In genomic region chrX:136094962-136095361, GRCh38 we compare ENCODE assay signal across 13 cellular contexts. TPM values are rescaled to one million over a fixed set of nuclear protein-coding genes. Genes with fewer than 3 reads are reported as not detected.
DNase-seq lines count a peak whose midpoint lies in the region; ATAC-seq and TF ChIP-seq lines count a peak whose summit lies in the region.
"Had no signal": no experiment of that assay in that cellular context is flagged by ENCODE, and none has a peak within 500 bp of the region (broad histone marks: within the 10 kb centered on the region; RNA-seq: fewer than 3 reads in every experiment).

No MANE protein-coding gene starts in this region.

- WGBS in mammary epithelial cell (ENCODE audit: low coverage, missing lambda C conversion rate): 39% methylated on average over 3 of the region's 3 CpGs
- WGBS in H9 (ENCODE audit: extremely low coverage, insufficient read length, low lambda C conversion rate): no CpG with 5 or more reads among the region's 3 CpGs
- WGBS in suprapubic skin: 72% methylated on average over 3 of the region's 3 CpGs

- no peak for TF ChIP-seq EP300 in suprapubic skin (IDR thresholded peaks at IDR 0.05)

- H3K9ac ChIP-seq in mammary epithelial cell (ENCODE audit: insufficient read depth, low read length): no peak overlapping the region
- H3K9ac ChIP-seq in H9 (ENCODE audit: extremely low read depth, insufficient read length, low read length): no peak overlapping the region
- H3K9ac ChIP-seq: BLaER1 had no signal

- no peak overlapping the region for H3K14ac ChIP-seq in H9 (ENCODE audit: insufficient read depth, low read length)

- H3K56ac ChIP-seq in H9 (ENCODE audit: insufficient read length, low read depth, low read length): no peak overlapping the region

- H3K4me3 Mint-ChIP-seq in MCF 10A (ENCODE audit: unreplicated experiment): no peak overlapping the region
- no peak overlapping the region for H3K4me3 Mint-ChIP-seq in H9

- H4K5ac ChIP-seq in H9 (ENCODE audit: insufficient read length, low read depth, low read length): no peak overlapping the region

- H3K4me3 ChIP-seq in breast epithelium: no peak overlapping the region
- no peak overlapping the region for H3K4me3 ChIP-seq in mammary epithelial cell (replicated peaks in 1 of 3; ENCODE audit: insufficient read depth in 1 of 3, low read depth in 2 of 3, low read length in 3 of 3)
- no peak overlapping the region for H3K4me3 ChIP-seq in suprapubic skin
- H3K4me3 ChIP-seq: BLaER1 had no signal

- intact Hi-C loops in MCF 10A (cut with micrococcal nuclease): no loop called here
- intact Hi-C loops in breast epithelium (cut with DNase I; ENCODE audit: low total_unique reads): no loop called here
- intact Hi-C loops in mammary epithelial cell (cut with micrococcal nuclease): no loop called here

- ATAC-seq in GM18498 (IDR thresholded peaks at IDR 0.05; ENCODE audit: unreplicated experiment): no peak

- H2BK12ac ChIP-seq in H9 (ENCODE audit: insufficient read length, low read depth, low read length): no peak overlapping the region

- no peak overlapping the region for H2BK20ac ChIP-seq in H9 (ENCODE audit: low read depth, low read length, poor library complexity, severe bottlenecking)

- peaks cover 8% of the 10 kb centered on the region for H3K9me3 Mint-ChIP-seq in MCF 10A (ENCODE audit: unreplicated experiment)
- H3K9me3 Mint-ChIP-seq in H9: peaks cover 51 to 62% of the 10 kb centered on the region in 2 experiments

- H2BK15ac ChIP-seq in H9 (ENCODE audit: low read depth, low read length): no peak overlapping the region

- no peak overlapping the region for H3K27ac Mint-ChIP-seq in MCF 10A (ENCODE audit: low read depth, unreplicated experiment)
- no peak overlapping the region for H3K27ac Mint-ChIP-seq in H9

- POLR2A ChIA-PET in MCF 10A (lab: Yijun Ruan, JAX) (no interaction called here), RWPE1 (lab: Yijun Ruan, JAX; ENCODE audit: low non-redundant PET) (no interaction called here)

- DNase-seq in MCF 10A (ENCODE audit: unreplicated experiment): peak; percentile 40
- no peak for DNase-seq in breast epithelium (ENCODE audit: low spot score in 2 of 2)
- DNase-seq in RWPE1 (ENCODE audit: low spot score): peak; percentile 0
- peak; percentile 30 for DNase-seq in mammary epithelial cell
- DNase-seq in iris pigment epithelial cell (ENCODE audit: low read depth): peak; percentile 46
- DNase-seq in H9: no peak
- no peak for DNase-seq in suprapubic skin (ENCODE audit: low spot score in 2 of 2)
- DNase-seq: AML-193, DMS53 had no signal

- H3K4me1 Mint-ChIP-seq in MCF 10A (ENCODE audit: insufficient read depth, unreplicated experiment) (no peaks in the 10 kb centered on the region), H9 (peaks cover 0 to 3% of the 10 kb centered on the region in 2 experiments; a peak in 1 of 4 replicates)

- H4K8ac ChIP-seq in H9 (replicated peaks; ENCODE audit: insufficient read length, low read depth, low read length): no peak overlapping the region

- H3K23ac ChIP-seq in H9 (ENCODE audit: insufficient read length, low read depth, low read length): no peak overlapping the region

- no peak overlapping the region for H2AFZ ChIP-seq in mammary epithelial cell (ENCODE audit: low read depth, low read length)
- H2AFZ ChIP-seq in H9 (ENCODE audit: low read length): no peak overlapping the region

- dilution Hi-C loops in mammary epithelial cell (cut with HindIII; ENCODE audit: low sequenced_read_pairs): no loop called here

- no peak overlapping the region for H2BK5ac ChIP-seq in H9 (ENCODE audit: insufficient read length, low read length)

- H3T11ph ChIP-seq in H9 (ENCODE audit: low read length): no peak overlapping the region

- no peak overlapping the region for H2AK5ac ChIP-seq in H9 (ENCODE audit: insufficient read length, low read length)

- no peak overlapping the region for H2BK120ac ChIP-seq in H9 (ENCODE audit: low read depth, low read length, poor library complexity, severe bottlenecking)

- no peaks in the 10 kb centered on the region for H3K79me2 ChIP-seq in mammary epithelial cell (ENCODE audit: insufficient read depth, low read length)
- H3K79me2 ChIP-seq in H9 (ENCODE audit: insufficient read depth, low read length): no peaks in the 10 kb centered on the region

- H3K4ac ChIP-seq in H9 (ENCODE audit: low read depth, low read length): no peak overlapping the region

- H3K36me3 ChIP-seq in breast epithelium (no peaks in the 10 kb centered on the region), mammary epithelial cell (ENCODE audit: insufficient read depth, low read length) (no peaks in the 10 kb centered on the region), suprapubic skin (no peaks in the 10 kb centered on the region)
- H3K36me3 ChIP-seq: BLaER1 had no signal

- H3K4me1 ChIP-seq in breast epithelium: no peaks in the 10 kb centered on the region
- no peaks in the 10 kb centered on the region for H3K4me1 ChIP-seq in mammary epithelial cell (ENCODE audit: insufficient read depth, low read length)
- H3K4me1 ChIP-seq in H9 (ENCODE audit: insufficient read depth, low read length): no peaks in the 10 kb centered on the region
- H3K4me1 ChIP-seq in suprapubic skin: no peaks in the 10 kb centered on the region
- H3K4me1 ChIP-seq: BLaER1 had no signal

- H4K91ac ChIP-seq in H9 (ENCODE audit: insufficient read length, low read depth, low read length): no peak overlapping the region

- H3K79me1 ChIP-seq in H9 (ENCODE audit: insufficient read depth, low read depth, low read length, poor library complexity, severe bottlenecking): no peaks in the 10 kb centered on the region

- H3K23me2 ChIP-seq in H9 (ENCODE audit: insufficient read length, low read depth, low read length, poor library complexity, severe bottlenecking): no peaks in the 10 kb centered on the region

- H4K20me1 ChIP-seq in mammary epithelial cell (ENCODE audit: insufficient read depth, low read length) (no peaks in the 10 kb centered on the region), H9 (ENCODE audit: control insufficient read depth, insufficient read depth, insufficient read length) (no peaks in the 10 kb centered on the region)
- H4K20me1 ChIP-seq: BLaER1 had no signal

- H3K27me3 Mint-ChIP-seq in MCF 10A (ENCODE audit: insufficient read depth, unreplicated experiment) (no peaks in the 10 kb centered on the region), H9 (ENCODE audit: low read depth) (peaks cover 3% of the 10 kb centered on the region; the same call in 1 of the 2 replicates)

- no peak for TF ChIP-seq POLR2A in breast epithelium (IDR thresholded peaks at IDR 0.05)
- TF ChIP-seq POLR2A in suprapubic skin (IDR thresholded peaks at IDR 0.05): no peak

- H3K27me3 ChIP-seq in breast epithelium (peaks cover 0 to 9% of the 10 kb centered on the region in 2 donors), mammary epithelial cell (ENCODE audit: insufficient read depth, low read length) (no peaks in the 10 kb centered on the region), H9 (ENCODE audit: insufficient read depth, low read length) (no peaks in the 10 kb centered on the region), suprapubic skin (no peaks in the 10 kb centered on the region)

- H3K18ac ChIP-seq in H9 (ENCODE audit: insufficient read length, low read depth, low read length): no peak overlapping the region

- H3K36me3 Mint-ChIP-seq in MCF 10A (ENCODE audit: insufficient read depth, unreplicated experiment): no peaks in the 10 kb centered on the region
- H3K36me3 Mint-ChIP-seq in H9 (ENCODE audit: insufficient read depth in 1 of 3, low read depth in 3 of 3): peaks cover 0 to 2% (median 0%) of the 10 kb centered on the region in 3 experiments; a peak in 2 of 7 replicates

- TF ChIP-seq CTCF in MCF 10A (IDR thresholded peaks at IDR 0.05; ENCODE audit: unreplicated experiment) (no peak), breast epithelium (IDR thresholded peaks at IDR 0.05) (no peak), RWPE1 (conservative IDR thresholded peaks at IDR 0.05; ENCODE audit: low read depth) (no peak), mammary epithelial cell (conservative IDR thresholded peaks at IDR 0.05 in 1 of 2, IDR thresholded peaks at IDR 0.05 in 1 of 2; ENCODE audit: extremely low read depth in 1 of 2, insufficient read depth in 1 of 2, low read depth in 1 of 2, low read length in 2 of 2) (no peak), H9 (conservative IDR thresholded peaks at IDR 0.05) (no peak), suprapubic skin (IDR thresholded peaks at IDR 0.05) (no peak)

- BruUV-seq in MCF 10A (replicated peaks; lab: Mats Ljungman, UMichigan) (no TSS peak), mammary epithelial cell (replicated peaks; lab: Mats Ljungman, UMichigan) (no TSS peak)

- in situ Hi-C loops in mammary epithelial cell (cut with MboI; ENCODE audit: low sequenced_read_pairs in 2 of 2): no loop called here

- H3K4me2 ChIP-seq in mammary epithelial cell (ENCODE audit: insufficient read depth, low read depth, low read length) (no peak overlapping the region), H9 (ENCODE audit: insufficient read depth, insufficient read length, low read length) (no peak overlapping the region)
- H3K4me2 ChIP-seq: BLaER1 had no signal

- H3K27ac ChIP-seq in breast epithelium: no peak overlapping the region
- no peak overlapping the region for H3K27ac ChIP-seq in RWPE1
- H3K27ac ChIP-seq in mammary epithelial cell (ENCODE audit: insufficient read depth, low read depth, low read length): no peak overlapping the region
- no peak overlapping the region for H3K27ac ChIP-seq in H9 (ENCODE audit: insufficient read length, low read depth, low read length)
- H3K27ac ChIP-seq in suprapubic skin: no peak overlapping the region
- H3K27ac ChIP-seq: 22Rv1, BLaER1, HL-60 had no signal

- CTCF ChIA-PET in MCF 10A (lab: Yijun Ruan, JAX): interaction anchor here (1.3 kb wide), 1 partner anchor 9 kb away, joined by 3 read pairs; no protein-coding TSS in a partner anchor
- CTCF ChIA-PET in RWPE1 (lab: Yijun Ruan, JAX): no interaction called here
- CTCF ChIA-PET in mammary epithelial cell (lab: Charles Lee; ENCODE audit: low non-redundant PET): no interaction called here

- H3K9me3 ChIP-seq in breast epithelium: peaks cover 0 to 12% of the 10 kb centered on the region in 2 donors
- H3K9me3 ChIP-seq in mammary epithelial cell (replicated peaks; ENCODE audit: insufficient read depth, low read length): no peaks in the 10 kb centered on the region
- peaks cover 9% of the 10 kb centered on the region for H3K9me3 ChIP-seq in H9 (ENCODE audit: control insufficient read depth, low read depth, low read length)
- no peaks in the 10 kb centered on the region for H3K9me3 ChIP-seq in suprapubic skin
- H3K9me3 ChIP-seq: BLaER1 had no signal

RNA-seq across cellular contexts. Expression of gene FHL1, which starts 52.4 kb away (rescaled TPM):
- total RNA-seq in MCF 10A (2022): 16.6 and 19.4 TPM in 2 replicates
- 1,000 to 10,000 TPM in 1 of 3 donors, 100 to 1,000 TPM in 2; 299 to 1,250 (median 654) TPM for total RNA-seq in breast epithelium
- 10 to 100 TPM in 1 of 2 donors, 1 to 10 TPM in 1; 1.3 to 82.8 TPM for total RNA-seq in mammary epithelial cell
- polyA plus RNA-seq in mammary epithelial cell: 34.5 TPM
- 31.0 TPM for polyA minus RNA-seq in mammary epithelial cell
- total RNA-seq in H9 (2021): 20.0 and 22.0 TPM in 2 replicates
- 100 to 1,000 TPM in 2 of 4 donors, 10 to 100 TPM in 2; 64.1 to 225 (median 86.5) TPM for total RNA-seq in suprapubic skin

Comparison
In these comparisons a context has a peak if more than half of its experiments do, and no peak if none do; other contexts are left out.
1. DNase-seq: peak in MCF 10A (single experiment), RWPE1 (single experiment), mammary epithelial cell (single experiment) and iris pigment epithelial cell (single experiment); none in breast epithelium (0 of 2), H9 (single experiment) and suprapubic skin (0 of 2).